22 cellular contexts compared by ENCODE assay signal in the genomic region with DNA sequence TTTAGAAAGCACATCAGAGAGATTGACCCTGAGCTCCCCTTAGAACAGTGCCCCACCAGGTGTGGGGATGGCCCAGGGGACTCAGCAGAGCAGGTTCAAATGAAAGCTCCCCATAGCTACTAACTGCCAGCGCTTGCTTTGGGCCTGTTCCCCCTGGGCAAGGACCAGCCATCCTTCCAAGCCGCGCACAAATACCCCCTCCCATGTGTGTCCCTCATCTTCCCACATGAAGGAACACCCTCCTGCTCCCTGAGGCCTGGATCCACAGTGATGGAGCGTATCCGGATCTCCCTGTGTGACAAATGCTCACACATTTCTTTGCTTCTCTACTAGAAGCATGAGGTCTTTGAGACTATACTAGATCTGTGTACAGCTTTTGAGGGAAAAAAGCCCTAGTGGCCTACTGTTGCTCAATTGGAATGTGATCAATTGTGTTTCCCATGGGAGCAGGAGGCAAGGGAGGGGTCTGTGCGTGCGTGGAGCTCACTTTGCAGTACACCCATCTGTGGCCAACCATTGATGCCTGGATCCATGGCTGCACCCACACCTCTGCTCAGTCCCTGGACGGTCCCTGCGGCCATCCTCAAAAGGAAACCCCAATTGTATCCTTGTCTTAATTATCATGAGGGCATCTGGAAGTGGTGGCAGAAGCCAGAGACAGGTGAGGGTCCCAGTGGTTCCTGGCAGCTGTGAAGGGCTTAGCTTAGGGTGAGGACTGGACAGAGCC. TPM values are rescaled to one million over a fixed set of nuclear protein-coding genes. Genes with fewer than 3 reads are reported as not detected.
DNase-seq lines count a peak whose midpoint lies in the region; ATAC-seq and TF ChIP-seq lines count a peak whose summit lies in the region.
"Had no signal": no experiment of that assay in that cellular context is flagged by ENCODE, and none has a peak within 500 bp of the region (broad histone marks: within the 10 kb centered on the region; RNA-seq: fewer than 3 reads in every experiment).

No MANE protein-coding gene starts in this region.

- intact Hi-C loops in natural killer cell (cut with micrococcal nuclease): no loop called here
- intact Hi-C loops in naive thymus-derived CD4-positive, alpha-beta T cell (cut with micrococcal nuclease): loop anchor here in 1 of 2 donors (10.0 kb wide), 1 partner anchor 900 kb away; no protein-coding TSS in a partner anchor

- peaks cover 16 to 33% of the 10 kb centered on the region in 2 donors for H3K4me1 Mint-ChIP-seq in natural killer cell
- H3K4me1 Mint-ChIP-seq in natural killer cell treated with Interleukin-12 subunit alpha and Interleukin-12 subunit beta and Interleukin-15 and Interleukin-18, amount 100 ng/mL, for 72 hours (ENCODE audit: low read depth in 2 of 2): peaks cover 15 to 17% of the 10 kb centered on the region in 2 donors
- peaks cover 18 to 30% (median 26%) of the 10 kb centered on the region in 7 donors for H3K4me1 Mint-ChIP-seq in naive thymus-derived CD4-positive, alpha-beta T cell

- POLR2A ChIA-PET in naive thymus-derived CD4-positive, alpha-beta T cell (lab: Charles Lee): interaction anchor here (0.6 kb wide), 1 partner anchor 88 kb away, joined by 4 read pairs; no protein-coding TSS in a partner anchor

- no peak overlapping the region for H3K27ac ChIP-seq in naive thymus-derived CD4-positive, alpha-beta T cell (ENCODE audit: low read depth, low read length)

- H3K9me3 ChIP-seq in naive thymus-derived CD4-positive, alpha-beta T cell (ENCODE audit: control insufficient read depth in 2 of 3, low read length in 3 of 3): no peaks in the 10 kb centered on the region
- H3K9me3 ChIP-seq: BE2C, esophagus muscularis mucosa had no signal

- no peak overlapping the region for H3K4me3 ChIP-seq in naive thymus-derived CD4-positive, alpha-beta T cell (ENCODE audit: low read length)

- ATAC-seq in natural killer cell: no peak
- ATAC-seq in natural killer cell treated with Interleukin-12 subunit alpha and Interleukin-12 subunit beta and Interleukin-15 and Interleukin-18, amount 100 ng/mL, for 72 hours: no peak
- no peak for ATAC-seq in naive thymus-derived CD4-positive, alpha-beta T cell
- ATAC-seq in GM18867 (IDR thresholded peaks at IDR 0.05; ENCODE audit: unreplicated experiment): no peak

- H3K9me3 Mint-ChIP-seq in natural killer cell: no peaks in the 10 kb centered on the region
- no peaks in the 10 kb centered on the region for H3K9me3 Mint-ChIP-seq in natural killer cell treated with Interleukin-12 subunit alpha and Interleukin-12 subunit beta and Interleukin-15 and Interleukin-18, amount 100 ng/mL, for 72 hours
- peaks cover 0 to 6% (median 0%) of the 10 kb centered on the region in 11 donors for H3K9me3 Mint-ChIP-seq in naive thymus-derived CD4-positive, alpha-beta T cell
- H3K9me3 Mint-ChIP-seq: activated naive CD4-positive, alpha-beta T cell treated with anti-CD3 and anti-CD28 coated beads for 36 hours; memory B cell had no signal

- H3K36me3 Mint-ChIP-seq in natural killer cell: no peaks in the 10 kb centered on the region
- no peaks in the 10 kb centered on the region for H3K36me3 Mint-ChIP-seq in natural killer cell treated with Interleukin-12 subunit alpha and Interleukin-12 subunit beta and Interleukin-15 and Interleukin-18, amount 100 ng/mL, for 72 hours
- H3K36me3 Mint-ChIP-seq in naive thymus-derived CD4-positive, alpha-beta T cell: no peaks in the 10 kb centered on the region
- H3K36me3 Mint-ChIP-seq: memory B cell had no signal

- DNase-seq in natural killer cell (peak; percentile 9), NCI-H128 (lab: John Stamatoyannopoulos, UW; ENCODE audit: unreplicated experiment) (no peak), NCI-H1092 (lab: John Stamatoyannopoulos, UW) (no peak)
- DNase-seq in natural killer cell treated with Interleukin-12 subunit alpha and Interleukin-12 subunit beta and Interleukin-15 and Interleukin-18, amount 100 ng/mL, for 72 hours (ENCODE audit: low spot score): no peak
- peak; percentile 48 for DNase-seq in activated CD8-positive, alpha-beta memory T cell treated with anti-CD3 and anti-CD28 coated beads, Interleukin-2, amount 50 U/mL, for 48 hours
- DNase-seq in naive thymus-derived CD4-positive, alpha-beta T cell: no peak
- DNase-seq: activated CD4-positive, alpha-beta T cell treated with anti-CD3 and anti-CD28 coated beads for 48 hours; activated naive CD4-positive, alpha-beta T cell treated with anti-CD3 and anti-CD28 coated beads for 36 hours; BE2C; DMS153; dorsolateral prefrontal cortex; NCI-H1436 treated with DMSO at 0.1 percent for 48 hours; NCI-H226; occipital lobe; SHP77 treated with DMSO at 0.1 percent for 48 hours; stimulated activated CD4-positive, alpha-beta T cell treated with anti-CD3 and anti-CD28 coated beads, Interleukin-4, amount 100 ng/mL, for 1 hour had no signal

- H3K27me3 ChIP-seq in naive thymus-derived CD4-positive, alpha-beta T cell (ENCODE audit: control insufficient read depth in 2 of 2, insufficient read depth in 2 of 2, low read length in 2 of 2): peaks cover 16% of the 10 kb centered on the region in 2 donors

- H3K4me3 Mint-ChIP-seq in natural killer cell: peak overlapping the region; percentile 82
- no peak overlapping the region for H3K4me3 Mint-ChIP-seq in natural killer cell treated with Interleukin-12 subunit alpha and Interleukin-12 subunit beta and Interleukin-15 and Interleukin-18, amount 100 ng/mL, for 72 hours
- peak overlapping the region; percentile 8 to 89 (median 76) for H3K4me3 Mint-ChIP-seq in naive thymus-derived CD4-positive, alpha-beta T cell

- peaks cover 79 to 81% of the 10 kb centered on the region in 2 donors for H3K27me3 Mint-ChIP-seq in natural killer cell (ENCODE audit: low read depth in 2 of 2)
- H3K27me3 Mint-ChIP-seq in natural killer cell treated with Interleukin-12 subunit alpha and Interleukin-12 subunit beta and Interleukin-15 and Interleukin-18, amount 100 ng/mL, for 72 hours: peaks cover 75 to 94% of the 10 kb centered on the region in 2 donors
- H3K27me3 Mint-ChIP-seq in naive thymus-derived CD4-positive, alpha-beta T cell: peaks cover 80 to 90% (median 87%) of the 10 kb centered on the region in 5 donors

- no peaks in the 10 kb centered on the region for H3K36me3 ChIP-seq in naive thymus-derived CD4-positive, alpha-beta T cell (ENCODE audit: control insufficient read depth in 2 of 3, insufficient read depth in 3 of 3, low read length in 3 of 3)
- H3K36me3 ChIP-seq: BE2C, esophagus muscularis mucosa had no signal

- TF ChIP-seq CTCF in natural killer cell (IDR thresholded peaks at IDR 0.05): no peak

- H3K27ac Mint-ChIP-seq in natural killer cell: no peak overlapping the region
- H3K27ac Mint-ChIP-seq in natural killer cell treated with Interleukin-12 subunit alpha and Interleukin-12 subunit beta and Interleukin-15 and Interleukin-18, amount 100 ng/mL, for 72 hours: no peak overlapping the region
- peak overlapping the region in 1 of 9 donors; percentile 67 for H3K27ac Mint-ChIP-seq in naive thymus-derived CD4-positive, alpha-beta T cell
- H3K27ac Mint-ChIP-seq: activated naive CD4-positive, alpha-beta T cell treated with anti-CD3 and anti-CD28 coated beads for 36 hours; memory B cell had no signal

- CTCF ChIA-PET in naive thymus-derived CD4-positive, alpha-beta T cell (lab: Charles Lee): interaction anchor here (0.6 to 1.5 kb wide), 4 partner anchors 8 to 178 kb away, joined by 3 to 5 read pairs (median 3); partner anchors contain the start of gene NUP43

- peaks cover 6 to 7% of the 10 kb centered on the region in 2 donors for H3K4me1 ChIP-seq in naive thymus-derived CD4-positive, alpha-beta T cell (ENCODE audit: control insufficient read depth in 2 of 2, insufficient read depth in 2 of 2, low read length in 2 of 2)
- H3K4me1 ChIP-seq: BE2C had no signal

RNA-seq across cellular contexts. Expression of gene RAET1G, which starts 1.4 kb away (rescaled TPM):
- under 1 TPM in 1 of 3 donors, not detected in 2; 0.43 TPM for total RNA-seq in natural killer cell
- total RNA-seq in natural killer cell treated with Interleukin-12 subunit alpha and Interleukin-12 subunit beta and Interleukin-15 and Interleukin-18, amount 100 ng/mL, for 72 hours: under 1 TPM in 1 of 2 donors, not detected in 1; 0.43 TPM
- total RNA-seq in naive thymus-derived CD4-positive, alpha-beta T cell: not detected
- not detected for polyA plus RNA-seq in naive thymus-derived CD4-positive, alpha-beta T cell
- total RNA-seq: activated naive CD4-positive, alpha-beta T cell treated with anti-CD3 and anti-CD28 coated beads for 36 hours; H4; occipital lobe; T-helper 2 cell treated with Interferon-gamma antibody and Interleukin-4, amounts not matched to agents 100 ng/mL and 5 ng/mL, for 36 hours had no signal

RNA-seq across cellular contexts. Expression of gene ULBP2, which starts 17.4 kb away (rescaled TPM):
- total RNA-seq in natural killer cell: 1 to 10 TPM in 2 of 3 donors, under 1 TPM in 1; 0.98 to 2.4 (median 2.4) TPM
- total RNA-seq in natural killer cell treated with Interleukin-12 subunit alpha and Interleukin-12 subunit beta and Interleukin-15 and Interleukin-18, amount 100 ng/mL, for 72 hours: 1 to 10 TPM in 1 of 2 donors, under 1 TPM in 1; 0.98 to 4.0 TPM
- total RNA-seq in naive thymus-derived CD4-positive, alpha-beta T cell: 1 to 10 TPM in 1 of 5 experiments, under 1 TPM in 3, not detected in 1; 0.27 to 1.0 (median 0.65) TPM
- under 1 TPM in 1 of 2 donors, not detected in 1; 0.56 TPM for polyA plus RNA-seq in naive thymus-derived CD4-positive, alpha-beta T cell

RNA-seq across cellular contexts. Expression of gene RAET1E, which starts 26.5 kb away (rescaled TPM):
- total RNA-seq in natural killer cell: not detected
- not detected for total RNA-seq in natural killer cell treated with Interleukin-12 subunit alpha and Interleukin-12 subunit beta and Interleukin-15 and Interleukin-18, amount 100 ng/mL, for 72 hours
- not detected for total RNA-seq in naive thymus-derived CD4-positive, alpha-beta T cell
- polyA plus RNA-seq in naive thymus-derived CD4-positive, alpha-beta T cell: not detected
- total RNA-seq: activated naive CD4-positive, alpha-beta T cell treated with anti-CD3 and anti-CD28 coated beads for 36 hours; H4; occipital lobe; T-helper 2 cell treated with Interferon-gamma antibody and Interleukin-4, amounts not matched to agents 100 ng/mL and 5 ng/mL, for 36 hours had no signal

RNA-seq across cellular contexts. Expression of gene ULBP1, which starts 39.4 kb away (rescaled TPM):
- total RNA-seq in natural killer cell: under 1 TPM in 2 of 3 donors, not detected in 1; 0.18 to 0.23 TPM
- 1 to 10 TPM in 1 of 2 donors, under 1 TPM in 1; 0.31 to 1.5 TPM for total RNA-seq in natural killer cell treated with Interleukin-12 subunit alpha and Interleukin-12 subunit beta and Interleukin-15 and Interleukin-18, amount 100 ng/mL, for 72 hours
- total RNA-seq in naive thymus-derived CD4-positive, alpha-beta T cell: 1 to 10 TPM in 1 of 5 experiments, not detected in 4; 1.4 TPM
- not detected for polyA plus RNA-seq in naive thymus-derived CD4-positive, alpha-beta T cell
- total RNA-seq: HT1080 had no signal

Comparison
In these comparisons a context has a peak if more than half of its experiments do, and no peak if none do; other contexts are left out.
1. DNase-seq: peak in natural killer cell (single experiment) and activated CD8-positive, alpha-beta memory T cell treated with anti-CD3 and anti-CD28 coated beads, Interleukin-2, amount 50 U/mL, for 48 hours (single experiment); none in natural killer cell treated with Interleukin-12 subunit alpha and Interleukin-12 subunit beta and Interleukin-15 and Interleukin-18, amount 100 ng/mL, for 72 hours (single experiment), naive thymus-derived CD4-positive, alpha-beta T cell (0 of 9), NCI-H128 (single experiment) and NCI-H1092 (single experiment).